In genomic region chr12:48157016-48157888, GRCh38 we compare ENCODE assay signal across 8 cellular contexts. TPM values are rescaled to one million over a fixed set of nuclear protein-coding genes. Genes with fewer than 3 reads are reported as not detected.
DNase-seq lines count a peak whose midpoint lies in the region; ATAC-seq and TF ChIP-seq lines count a peak whose summit lies in the region.

Gene ASB8, minus strand, starts transcription at chr12:48157515. Its CDS starts 4,019 bp downstream, at chr12:48153496.

- TF ChIP-seq EP300 in Ishikawa (IDR thresholded peaks at IDR 0.05; ENCODE audit: borderline replicate concordance): no peak; the same call in 1 of the 2 replicates

- DNase-seq in DMS53 (lab: John Stamatoyannopoulos, UW) (peak; percentile 100), OCI-M2 (lab: John Stamatoyannopoulos, UW; ENCODE audit: unreplicated experiment) (peak; percentile 94), activated T-cell treated with anti-CD3 and anti-CD28 coated beads for 4 hours (peak; percentile 97), epithelial cell of esophagus (ENCODE audit: low read depth) (peak; percentile 96)
- peak; percentile 98 to 99 for DNase-seq in stimulated activated CD8-positive, alpha-beta memory T cell treated with anti-CD3 and anti-CD28 coated beads, Interleukin-4, amount 100 ng/mL, for 1 hour (ENCODE audit: low read depth in 2 of 2, low spot score in 1 of 2)

- TF ChIP-seq RAD21 in Ishikawa (IDR thresholded peaks at IDR 0.05; ENCODE audit: low read depth): no peak; the same call in 1 of the 2 replicates

- no peaks in the 10 kb centered on the region for H3K9me3 ChIP-seq in mononuclear cell (ENCODE audit: low read depth, low read length)

- peak; percentile 83 for ATAC-seq in GM21576 (IDR thresholded peaks at IDR 0.05; ENCODE audit: unreplicated experiment)

- H3K4me3 ChIP-seq in epithelial cell of esophagus (ENCODE audit: low read length): peak within 1 kb of the TSS; percentile 95
- H3K4me3 ChIP-seq in mononuclear cell (ENCODE audit: low read length): peak within 1 kb of the TSS; percentile 88

- peak; percentile 51 for TF ChIP-seq CTCF in epithelial cell of esophagus (IDR thresholded peaks at IDR 0.05; ENCODE audit: insufficient read depth, low read depth, low read length, missing control alignments)

- H3K27me3 ChIP-seq in mononuclear cell (ENCODE audit: insufficient read depth, low read length): no peaks in the 10 kb centered on the region

- peaks cover 23% of the 10 kb centered on the region for H3K4me1 ChIP-seq in mononuclear cell (ENCODE audit: insufficient read depth, low read length)

TF ChIP-seq in Ishikawa, 13 proteins besides CTCF, POLR2A, EP300 and RAD21:
- peak; percentile 31; the same call in 1 of the 2 replicates for TF ChIP-seq NFIC (IDR thresholded peaks at IDR 0.05)
- TF ChIP-seq USF1 (IDR thresholded peaks at IDR 0.05): peak; percentile 9; the same call in 1 of the 2 replicates
- TF ChIP-seq TCF12 (IDR thresholded peaks at IDR 0.05; ENCODE audit: low read depth): peak; percentile 85
- TF ChIP-seq YY1 (IDR thresholded peaks at IDR 0.05; ENCODE audit: low read depth): 0 out of 2 replicates have a peak, but pooled peaks have one; percentile 12
- no peak for TF ChIP-seq FOXM1 (IDR thresholded peaks at IDR 0.05; ENCODE audit: borderline replicate concordance, low read depth)
- peak; percentile 79 for TF ChIP-seq MAX (IDR thresholded peaks at IDR 0.05)
- TF ChIP-seq ZBTB7A (IDR thresholded peaks at IDR 0.05; ENCODE audit: low read depth): peak; percentile 58
- TF ChIP-seq CREB1 (IDR thresholded peaks at IDR 0.05; ENCODE audit: low read depth): peak; percentile 37; the same call in 1 of the 2 replicates
- no peak for TF ChIP-seq EGR1 (IDR thresholded peaks at IDR 0.05)
- peak; percentile 79; the same call in 1 of the 2 replicates for TF ChIP-seq TAF1 (IDR thresholded peaks at IDR 0.05; ENCODE audit: low read depth)
- no peak for TF ChIP-seq REST (IDR thresholded peaks at IDR 0.05; ENCODE audit: low read depth)
- no peak for TF ChIP-seq CEBPB (IDR thresholded peaks at IDR 0.05)
- peak; percentile 12; the same call in 1 of the 2 replicates for TF ChIP-seq TEAD4 (IDR thresholded peaks at IDR 0.05)

RNA-seq across cellular contexts. Expression of gene ASB8, which starts in this region (rescaled TPM):
- 47.3 TPM for total RNA-seq in mononuclear cell

Comparison
In these comparisons a context has a peak if more than half of its experiments do, and no peak if none do; other contexts are left out.
1. Peak in every context shown above with its lines: DNase-seq, ATAC-seq and H3K4me3 ChIP-seq.